Comparison of ENCODE assay signal across 8 cellular contexts in genomic region chr22:42959472-42960145, GRCh38. TPM values are rescaled to one million over a fixed set of nuclear protein-coding genes. Genes with fewer than 3 reads are reported as not detected.
DNase-seq lines count a peak whose midpoint lies in the region; ATAC-seq and TF ChIP-seq lines count a peak whose summit lies in the region.

No MANE protein-coding gene starts in this region.

- H2AFZ ChIP-seq in PC-9: no peak overlapping the region

- no peaks in the 10 kb centered on the region for H4K20me1 ChIP-seq in PC-9 (ENCODE audit: insufficient read depth)

- ATAC-seq in HG02938 (IDR thresholded peaks at IDR 0.05; ENCODE audit: unreplicated experiment) (no peak), HG03045 (IDR thresholded peaks at IDR 0.05; ENCODE audit: unreplicated experiment) (no peak)

- no peaks in the 10 kb centered on the region for H3K9me3 ChIP-seq in PC-9 (ENCODE audit: insufficient read depth, low read depth)
- no peaks in the 10 kb centered on the region for H3K9me3 ChIP-seq in muscle layer of duodenum (ENCODE audit: control insufficient read depth in 1 of 2, low read length in 2 of 2)

- DNase-seq in ELR (ENCODE audit: low read depth): peak; percentile 68
- DNase-seq in PC-9: peak; percentile 55 to 90
- DNase-seq in dorsolateral prefrontal cortex: peak in 1 of 10 donors; percentile 60
- no peak for DNase-seq in GM19238 (ENCODE audit: insufficient read length, low spot score)
- no peak for DNase-seq in NCI-H2081 treated with DMSO at 0.1 percent for 48 hours (lab: John Stamatoyannopoulos, UW)

- peaks cover 96% of the 10 kb centered on the region for H3K79me2 ChIP-seq in PC-9 (ENCODE audit: low read depth)

- peaks cover 59% of the 10 kb centered on the region for H3F3A ChIP-seq in PC-9 (ENCODE audit: insufficient read depth, low read depth)

- H3K27ac ChIP-seq in PC-9 (peak overlapping the region; percentile 75), dorsolateral prefrontal cortex (peak overlapping the region in 27 of 59 donors; percentile 3 to 67 (median 31)), muscle layer of duodenum (ENCODE audit: low read length) (peak overlapping the region; percentile 59)

- TF ChIP-seq CTCF in PC-9 (conservative IDR thresholded peaks at IDR 0.05): no peak
- TF ChIP-seq CTCF in dorsolateral prefrontal cortex (IDR thresholded peaks at IDR 0.05 in 54 of 56, conservative IDR thresholded peaks at IDR 0.05 in 2 of 56; ENCODE audit: low read depth in 1 of 56, partially characterized antibody in 56 of 56): no peak

- BruUV-seq in PC-9 (replicated peaks; lab: Mats Ljungman, UMichigan): no TSS peak

- H3K27me3 ChIP-seq in PC-9 (ENCODE audit: insufficient read depth, low read depth) (no peaks in the 10 kb centered on the region), dorsolateral prefrontal cortex (no peaks in the 10 kb centered on the region), muscle layer of duodenum (ENCODE audit: low read depth, low read length) (no peaks in the 10 kb centered on the region)

- H3K4me1 ChIP-seq in PC-9 (replicated peaks; ENCODE audit: insufficient read depth) (peaks cover 58% of the 10 kb centered on the region), muscle layer of duodenum (ENCODE audit: control insufficient read depth in 1 of 2, insufficient read depth in 2 of 2, low read length in 2 of 2) (peaks cover 30 to 45% of the 10 kb centered on the region in 2 donors)

- CTCF ChIA-PET in PC-9 (lab: Charles Lee): no interaction called here

- POLR2A ChIA-PET in PC-9 (lab: Charles Lee; ENCODE audit: unreplicated experiment): interaction anchor here (0.5 kb wide), 1 partner anchor 38 kb away, joined by 5 read pairs; no protein-coding TSS in a partner anchor

- H3K4me2 ChIP-seq in PC-9: peak overlapping the region; percentile 70

- intact Hi-C loops in PC-9 (cut with micrococcal nuclease; ENCODE audit: unreplicated experiment) (loop anchor here (2.0 kb wide), 1 partner anchor 19 kb away; no protein-coding TSS in a partner anchor), dorsolateral prefrontal cortex (cut with DNase I) (no loop called here)

- peaks cover 14% of the 10 kb centered on the region; the same call in 1 of the 2 replicates for H3K36me3 ChIP-seq in PC-9 (ENCODE audit: low read depth)
- no peaks in the 10 kb centered on the region for H3K36me3 ChIP-seq in muscle layer of duodenum (ENCODE audit: control insufficient read depth in 1 of 2, insufficient read depth in 2 of 2, low read length in 2 of 2)

- H3K9me2 ChIP-seq in PC-9 (ENCODE audit: insufficient read depth): no peaks in the 10 kb centered on the region

- H3K4me3 ChIP-seq in PC-9: peak overlapping the region; percentile 39; the same call in 1 of the 2 replicates
- H3K4me3 ChIP-seq in dorsolateral prefrontal cortex: peak overlapping the region in 51 of 59 donors; percentile 6 to 49 (median 30)
- peak overlapping the region; percentile 7 to 45 for H3K4me3 ChIP-seq in muscle layer of duodenum (ENCODE audit: low read depth in 1 of 2, low read length in 2 of 2)

RNA-seq across cellular contexts. Expression of gene PACSIN2, which starts 55.3 kb away (rescaled TPM):
- total RNA-seq in PC-9 (2021) (102 and 103 TPM in 2 replicates), dorsolateral prefrontal cortex (10 to 100 TPM; 32.7 to 64.6 (median 48.1) TPM)

Comparison
In these comparisons a context has a peak if more than half of its experiments do, and no peak if none do; other contexts are left out.
1. DNase-seq: peak in ELR (single experiment) and PC-9 (2 of 2); none in GM19238 (single experiment) and NCI-H2081 treated with DMSO at 0.1 percent for 48 hours (single experiment).
2. Peak in every context shown above with its lines, with median percentiles within 50 percentile points of each other: H3K4me3 ChIP-seq.